Comparison of ENCODE assay signal across 8 cellular contexts in the genomic region with DNA sequence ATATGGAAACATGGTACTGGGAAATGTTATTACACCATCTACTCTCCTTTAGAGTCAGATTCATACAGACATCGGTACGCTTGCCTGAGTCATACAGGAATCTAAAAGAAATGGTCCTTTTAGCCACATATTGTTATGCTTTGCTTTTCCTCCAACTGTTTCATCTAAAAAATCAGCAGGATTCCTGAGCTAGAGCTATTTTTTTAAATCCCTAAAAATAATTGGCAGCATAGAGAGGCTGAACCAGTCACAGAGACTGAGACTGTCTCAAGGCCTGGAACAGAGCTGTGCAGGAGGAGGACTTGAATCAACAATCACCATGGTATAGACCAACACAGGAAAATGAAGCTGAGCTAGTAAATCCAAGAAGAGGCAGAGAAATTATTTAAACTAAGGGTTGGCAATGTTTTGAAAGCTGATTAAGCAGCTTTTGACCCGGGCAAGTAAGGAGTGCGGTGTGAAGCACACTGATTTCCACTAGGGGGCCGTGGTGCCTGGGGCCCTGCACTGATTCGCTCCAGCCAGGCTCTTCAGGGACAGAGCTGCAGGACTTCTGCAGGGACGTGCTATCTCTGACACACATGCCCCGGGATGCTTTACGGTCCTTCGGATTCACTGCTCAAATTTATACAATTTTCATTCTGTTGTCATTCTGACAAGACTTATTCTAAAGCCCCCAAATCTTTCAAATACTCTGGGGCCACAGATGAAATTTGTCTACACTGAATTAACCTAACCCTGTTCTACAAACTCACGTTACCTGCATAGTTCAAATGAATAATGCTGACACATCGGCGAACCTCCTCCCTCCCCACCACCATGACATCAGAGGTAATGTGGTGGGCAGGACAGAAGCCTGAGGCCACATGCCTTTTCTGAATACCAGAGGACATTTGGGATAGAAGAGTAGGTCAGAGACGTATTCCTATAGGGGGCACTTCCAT.
DNase-seq lines count a peak whose midpoint lies in the region; ATAC-seq and TF ChIP-seq lines count a peak whose summit lies in the region.

No MANE protein-coding gene starts in this region.

- 40% methylated on average over 11 of the region's 14 CpGs for WGBS in right lobe of liver (ENCODE audit: insufficient coverage, low coverage, low lambda C conversion rate, missing lambda C conversion rate)

- H3K27ac ChIP-seq in 22Rv1 (no peak overlapping the region), right lobe of liver (no peak overlapping the region)

- no peaks in the 10 kb centered on the region for H3K9me3 Mint-ChIP-seq in T-helper 2 cell treated with Interferon-gamma antibody and Interleukin-4, amounts not matched to agents 5 μg/mL and 100 μg/mL, for 36 hours

- H3K27me3 ChIP-seq in right lobe of liver = no peaks in the 10 kb centered on the region

- intact Hi-C loops in right lobe of liver (cut with DNase I) = no loop called here

- ATAC-seq in right lobe of liver = peak; percentile 91 to 96 (median 92)

- H3K4me3 Mint-ChIP-seq in T-helper 2 cell treated with Interferon-gamma antibody and Interleukin-4, amounts not matched to agents 5 μg/mL and 100 μg/mL, for 36 hours = no peak overlapping the region

- peaks cover 3% of the 10 kb centered on the region for H3K4me1 Mint-ChIP-seq in T-helper 2 cell treated with Interferon-gamma antibody and Interleukin-4, amounts not matched to agents 5 μg/mL and 100 μg/mL, for 36 hours (ENCODE audit: low read depth)

- H3K27ac Mint-ChIP-seq in T-helper 2 cell treated with Interferon-gamma antibody and Interleukin-4, amounts not matched to agents 5 μg/mL and 100 μg/mL, for 36 hours = no peak overlapping the region

- TF ChIP-seq CTCF in 22Rv1 (IDR thresholded peaks at IDR 0.05) (peak; percentile 95), GM12872 (IDR thresholded peaks at IDR 0.05; ENCODE audit: insufficient read depth, low read depth, low read length) (peak; percentile 96), HFF-Myc (IDR thresholded peaks at IDR 0.05; ENCODE audit: low read depth, low read length, missing control alignments) (peak; percentile 93), right lobe of liver (IDR thresholded peaks at IDR 0.05) (peak; percentile 68 to 90 (median 88))

- TF ChIP-seq POLR2A in right lobe of liver (IDR thresholded peaks at IDR 0.05) = no peak

- H3K4me3 ChIP-seq in HFF-Myc (replicated peaks; ENCODE audit: low read depth, low read length) = no peak overlapping the region
- no peak overlapping the region for H3K4me3 ChIP-seq in right lobe of liver

- H3K9me3 ChIP-seq in right lobe of liver = no peaks in the 10 kb centered on the region

- DNase-seq in HFF-Myc (ENCODE audit: extremely low read depth, low read depth) (no peak), LoVo (ENCODE audit: low spot score) (peak; percentile 43), cerebellum (ENCODE audit: low spot score) (peak; percentile 70), right lobe of liver (peak; percentile 71 to 75 (median 74))
- peak; percentile 23 for DNase-seq in T-helper 2 cell treated with Interferon-gamma antibody and Interleukin-4, amounts not matched to agents 5 μg/mL and 100 μg/mL, for 36 hours (ENCODE audit: low spot score)
- peak; percentile 4 to 32 for DNase-seq in stimulated activated CD8-positive, alpha-beta memory T cell treated with anti-CD3 and anti-CD28 coated beads, Interleukin-15, amount 100 ng/mL, for 48 hours (ENCODE audit: low read depth in 2 of 2)

- H3K36me3 Mint-ChIP-seq in T-helper 2 cell treated with Interferon-gamma antibody and Interleukin-4, amounts not matched to agents 5 μg/mL and 100 μg/mL, for 36 hours (ENCODE audit: low read depth) = peaks cover 21% of the 10 kb centered on the region

- no peaks in the 10 kb centered on the region for H3K36me3 ChIP-seq in right lobe of liver

- no peaks in the 10 kb centered on the region for H3K27me3 Mint-ChIP-seq in T-helper 2 cell treated with Interferon-gamma antibody and Interleukin-4, amounts not matched to agents 5 μg/mL and 100 μg/mL, for 36 hours (ENCODE audit: low read depth)

- peaks cover 0 to 22% (median 8%) of the 10 kb centered on the region in 4 donors for H3K4me1 ChIP-seq in right lobe of liver
